In the genomic region with DNA sequence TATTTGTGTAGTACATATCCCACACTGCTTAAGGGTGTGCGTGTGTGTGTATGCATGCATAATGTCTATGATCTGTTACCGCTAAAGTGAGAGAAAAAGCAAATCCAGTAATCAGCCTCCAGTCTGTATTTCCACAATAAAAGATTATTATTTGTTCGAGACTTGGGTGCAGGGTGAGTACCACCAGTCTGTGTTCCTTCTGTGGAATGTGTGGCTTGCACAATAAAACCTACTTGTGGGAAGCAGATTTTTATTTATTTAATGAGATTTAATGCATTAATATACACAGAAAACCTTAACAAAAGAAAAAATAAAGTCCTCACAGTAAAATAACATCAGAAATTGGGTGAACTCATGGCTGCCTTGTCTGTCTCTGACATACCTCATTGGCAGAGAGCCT, we compare ENCODE assay signal across 20 cellular contexts.
"Had no signal": no experiment of that assay in that cellular context is flagged by ENCODE, and none has a peak within 500 bp of the region (broad histone marks: within the 10 kb centered on the region; RNA-seq: fewer than 3 reads in every experiment).

No MANE protein-coding gene starts in this region.

- H3K4me1 ChIP-seq: body of pancreas, gastroesophageal sphincter had no signal

- H3K36me3 Mint-ChIP-seq: naive thymus-derived CD8-positive, alpha-beta T cell had no signal

- DNase-seq: activated CD4-positive, alpha-beta memory T cell treated with anti-CD3 and anti-CD28 coated beads, Interleukin-2, amount 10 ng/mL, durations not matched to agents 7 days and 5 days; activated CD4-positive, alpha-beta T cell treated with anti-CD3 and anti-CD28 coated beads for 4 hours; activated naive CD4-positive, alpha-beta T cell treated with anti-CD3 and anti-CD28 coated beads, Interleukin-2, amount 50 U/mL, for 16 hours; activated T-cell treated with anti-CD3 and anti-CD28 coated beads, Interleukin-2, amount 50 U/mL, for 24 hours; adrenal gland; body of pancreas; central memory CD4-positive, alpha-beta T cell; islet precursor cell; mammary epithelial cell; naive thymus-derived CD8-positive, alpha-beta T cell; right cardiac atrium; stimulated activated CD4-positive, alpha-beta T cell treated with anti-CD3 and anti-CD28 coated beads, Interleukin-4, amount 100 ng/mL, for 4 hours; stimulated activated CD8-positive, alpha-beta memory T cell treated with anti-CD3 and anti-CD28 coated beads, Interleukin-4, amount 100 ng/mL, for 48 hours; stimulated activated naive CD4-positive, alpha-beta T cell treated with Interleukin-2 at 50 U/mL for 16 hours; T-helper 2 cell; trophoblast cell had no signal

- H3K27ac ChIP-seq: adrenal gland, body of pancreas, coronary artery, esophagus muscularis mucosa, gastroesophageal sphincter had no signal

- H3K36me3 ChIP-seq: adrenal gland, esophagus muscularis mucosa, gastroesophageal sphincter had no signal

- H3K27ac Mint-ChIP-seq: activated CD4-positive, alpha-beta memory T cell treated with anti-CD3 and anti-CD28 coated beads, Interleukin-2, amount 10 ng/mL, durations not matched to agents 7 days and 5 days; activated T-cell treated with anti-CD3 and anti-CD28 coated beads, Interleukin-2, amount 50 U/mL, for 24 hours; naive thymus-derived CD8-positive, alpha-beta T cell had no signal

- H3K4me2 ChIP-seq: smooth muscle cell had no signal

- H3K9me3 ChIP-seq: adrenal gland, body of pancreas, esophagus muscularis mucosa, gastroesophageal sphincter had no signal

- H3K27me3 Mint-ChIP-seq: activated CD4-positive, alpha-beta memory T cell treated with anti-CD3 and anti-CD28 coated beads, Interleukin-2, amount 10 ng/mL, durations not matched to agents 7 days and 5 days; activated T-cell treated with anti-CD3 and anti-CD28 coated beads, Interleukin-2, amount 50 U/mL, for 24 hours; naive thymus-derived CD8-positive, alpha-beta T cell had no signal

- H3K4me3 ChIP-seq: adrenal gland, body of pancreas, coronary artery, esophagus muscularis mucosa, gastroesophageal sphincter, smooth muscle cell had no signal

- ATAC-seq: body of pancreas; gastroesophageal sphincter; naive thymus-derived CD8-positive, alpha-beta T cell had no signal

- H3K9me3 Mint-ChIP-seq: activated CD4-positive, alpha-beta memory T cell treated with anti-CD3 and anti-CD28 coated beads, Interleukin-2, amount 10 ng/mL, durations not matched to agents 7 days and 5 days; activated T-cell treated with anti-CD3 and anti-CD28 coated beads, Interleukin-2, amount 50 U/mL, for 24 hours; naive thymus-derived CD8-positive, alpha-beta T cell had no signal

- H3K27me3 ChIP-seq: adrenal gland, body of pancreas, esophagus muscularis mucosa, gastroesophageal sphincter had no signal

- H3K4me3 Mint-ChIP-seq: activated CD4-positive, alpha-beta memory T cell treated with anti-CD3 and anti-CD28 coated beads, Interleukin-2, amount 10 ng/mL, durations not matched to agents 7 days and 5 days; activated T-cell treated with anti-CD3 and anti-CD28 coated beads, Interleukin-2, amount 50 U/mL, for 24 hours; naive thymus-derived CD8-positive, alpha-beta T cell had no signal

- H3K4me1 Mint-ChIP-seq: activated CD4-positive, alpha-beta memory T cell treated with anti-CD3 and anti-CD28 coated beads, Interleukin-2, amount 10 ng/mL, durations not matched to agents 7 days and 5 days had no signal
